8 cellular contexts compared by ENCODE assay signal in the genomic region with DNA sequence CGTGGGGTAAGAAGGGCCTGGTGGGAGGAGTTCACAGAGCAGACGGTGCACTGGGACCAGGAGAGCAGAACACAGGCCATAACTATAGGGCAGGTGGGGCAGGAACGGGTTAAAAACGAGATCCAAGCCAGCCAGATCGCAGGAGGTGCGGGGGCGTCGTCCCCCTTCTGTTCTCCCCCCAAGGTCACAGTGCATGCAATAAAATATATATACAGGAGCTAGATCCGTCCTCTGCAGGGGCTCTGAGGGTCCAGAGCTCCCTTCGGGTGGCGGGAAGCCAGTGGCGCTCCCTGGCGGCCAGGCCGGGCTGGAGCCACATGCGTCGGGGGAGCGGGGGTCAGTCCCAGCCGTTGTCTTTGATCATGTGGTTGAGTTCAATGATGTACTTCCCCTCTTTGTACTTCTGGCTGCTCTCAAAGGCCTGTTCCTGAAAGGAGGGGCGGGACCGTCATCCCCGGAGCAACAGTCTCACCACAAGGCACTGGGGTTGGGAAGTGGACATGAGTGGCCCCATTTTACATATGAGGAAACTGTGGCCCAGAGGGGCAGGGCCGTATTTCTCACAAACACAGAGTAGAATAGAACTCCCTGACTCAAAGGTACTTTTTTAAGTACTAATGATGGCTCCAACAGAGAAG. TPM values are rescaled to one million over a fixed set of nuclear protein-coding genes. Genes with fewer than 3 reads are reported as not detected.
DNase-seq lines count a peak whose midpoint lies in the region; ATAC-seq and TF ChIP-seq lines count a peak whose summit lies in the region.

No MANE protein-coding gene starts in this region.

- no peak for TF ChIP-seq EP300 in suprapubic skin (IDR thresholded peaks at IDR 0.05)

- intact Hi-C loops in activated T-helper 1 cell treated with anti-CD3 and anti-CD28 coated beads, Interleukin-12 subunit alpha, Interleukin-12 subunit beta, Interleukin-2, Interleukin-4 antibody, amounts not matched to agents 30 ng/mL and 10 ng/mL and 1 ng/mL, durations not matched to agents 14 hours and 24 hours and 36 hours (cut with micrococcal nuclease) = loop anchor here (1.0 to 5.0 kb wide), 5 partner anchors 16 to 315 kb away; a partner anchor contains a TSS
- intact Hi-C loops in natural killer cell (cut with micrococcal nuclease) = loop anchor here (1.0 kb wide), 1 partner anchor 28 kb away; no protein-coding TSS in a partner anchor

- peaks cover 7 to 13% (median 8%) of the 10 kb centered on the region in 5 donors for H3K9me3 Mint-ChIP-seq in CD8-positive, alpha-beta memory T cell
- H3K9me3 Mint-ChIP-seq in activated T-helper 1 cell treated with anti-CD3 and anti-CD28 coated beads, Interleukin-12 subunit alpha, Interleukin-12 subunit beta, Interleukin-2, Interleukin-4 antibody, amounts not matched to agents 30 ng/mL and 10 ng/mL and 1 ng/mL, durations not matched to agents 14 hours and 24 hours and 36 hours = peaks cover 8% of the 10 kb centered on the region
- H3K9me3 Mint-ChIP-seq in natural killer cell = peaks cover 0 to 1% of the 10 kb centered on the region in 2 donors

- H3K4me1 Mint-ChIP-seq in CD8-positive, alpha-beta memory T cell = peaks cover 38 to 52% (median 43%) of the 10 kb centered on the region in 3 donors
- H3K4me1 Mint-ChIP-seq in activated T-helper 1 cell treated with anti-CD3 and anti-CD28 coated beads, Interleukin-12 subunit alpha, Interleukin-12 subunit beta, Interleukin-2, Interleukin-4 antibody, amounts not matched to agents 30 ng/mL and 10 ng/mL and 1 ng/mL, durations not matched to agents 14 hours and 24 hours and 36 hours (ENCODE audit: low read depth) = peaks cover 56% of the 10 kb centered on the region
- H3K4me1 Mint-ChIP-seq in natural killer cell = peaks cover 28 to 47% of the 10 kb centered on the region in 2 donors

- peaks cover 12% of the 10 kb centered on the region for H3K9me3 ChIP-seq in CD8-positive, alpha-beta memory T cell (ENCODE audit: low read length)
- peaks cover 11% of the 10 kb centered on the region; the same call in 1 of the 2 replicates for H3K9me3 ChIP-seq in OCI-LY3 (ENCODE audit: insufficient read depth, low read length)
- H3K9me3 ChIP-seq in suprapubic skin = no peaks in the 10 kb centered on the region

- peaks cover 7 to 32% (median 15%) of the 10 kb centered on the region in 3 donors for H3K36me3 Mint-ChIP-seq in CD8-positive, alpha-beta memory T cell
- peaks cover 14% of the 10 kb centered on the region for H3K36me3 Mint-ChIP-seq in activated T-helper 1 cell treated with anti-CD3 and anti-CD28 coated beads, Interleukin-12 subunit alpha, Interleukin-12 subunit beta, Interleukin-2, Interleukin-4 antibody, amounts not matched to agents 30 ng/mL and 10 ng/mL and 1 ng/mL, durations not matched to agents 14 hours and 24 hours and 36 hours (ENCODE audit: low read depth)
- H3K36me3 Mint-ChIP-seq in natural killer cell = peaks cover 2% of the 10 kb centered on the region

- H3K4me1 ChIP-seq in CD8-positive, alpha-beta memory T cell (ENCODE audit: insufficient read depth, low read length) = peaks cover 63% of the 10 kb centered on the region
- H3K4me1 ChIP-seq in OCI-LY3 (ENCODE audit: low read length) (peaks cover 7% of the 10 kb centered on the region), suprapubic skin (peaks cover 70% of the 10 kb centered on the region)

- H3K9ac ChIP-seq in OCI-LY3 (ENCODE audit: low read length) = peak overlapping the region; percentile 100

- POLR2A ChIA-PET in CD8-positive, alpha-beta memory T cell (lab: Charles Lee) = interaction anchor here (0.5 to 7.8 kb wide), 10 partner anchors 16 to 368 kb away, joined by 3 to 89 read pairs (median 4); a partner anchor contains a TSS

- TF ChIP-seq POLR2A in suprapubic skin (IDR thresholded peaks at IDR 0.05) = no peak

- peak; percentile 47 to 72 (median 64) for DNase-seq in CD8-positive, alpha-beta memory T cell
- peak; percentile 65 for DNase-seq in activated T-helper 1 cell treated with anti-CD3 and anti-CD28 coated beads, Interleukin-12 subunit alpha, Interleukin-12 subunit beta, Interleukin-2, Interleukin-4 antibody, amounts not matched to agents 30 ng/mL and 10 ng/mL and 1 ng/mL, durations not matched to agents 14 hours and 24 hours and 36 hours (ENCODE audit: low spot score)
- DNase-seq in fibroblast of peridontal ligament (ENCODE audit: extremely low read depth) (peak; percentile 39), natural killer cell (peak; percentile 62), suprapubic skin (ENCODE audit: low spot score in 2 of 2) (peak; percentile 88 to 90)

- CTCF ChIA-PET in CD8-positive, alpha-beta memory T cell (lab: Charles Lee) = interaction anchor here (0.6 to 7.1 kb wide), 31 partner anchors 8 to 567 kb away, joined by 3 to 41 read pairs (median 5); a partner anchor contains a TSS

- ATAC-seq in GM19395 (IDR thresholded peaks at IDR 0.05; ENCODE audit: unreplicated experiment) (peak; percentile 50), HG03571 (IDR thresholded peaks at IDR 0.05; ENCODE audit: unreplicated experiment) (peak; percentile 40), natural killer cell (peak; percentile 16 to 59 (median 25))

- H2AFZ ChIP-seq in OCI-LY3 (ENCODE audit: low read depth, low read length) = peak overlapping the region; percentile 86

- H3K36me3 ChIP-seq in CD8-positive, alpha-beta memory T cell (ENCODE audit: insufficient read depth, low read length) = peaks cover 12% of the 10 kb centered on the region
- H3K36me3 ChIP-seq in OCI-LY3 (replicated peaks; ENCODE audit: low read depth, low read length) = peaks cover 4% of the 10 kb centered on the region
- peaks cover 12% of the 10 kb centered on the region for H3K36me3 ChIP-seq in suprapubic skin

- H3K79me2 ChIP-seq in OCI-LY3 (ENCODE audit: low read length) = no peaks in the 10 kb centered on the region

- 15% methylated on average over 18 of the region's 22 CpGs for WGBS in suprapubic skin

- peak overlapping the region; percentile 100 for H3K4me2 ChIP-seq in OCI-LY3 (ENCODE audit: low read length)

- peak; percentile 82 for TF ChIP-seq CTCF in OCI-LY3 (IDR thresholded peaks at IDR 0.05; ENCODE audit: low read depth, low read length)
- peak; percentile 24 for TF ChIP-seq CTCF in natural killer cell (IDR thresholded peaks at IDR 0.05)
- TF ChIP-seq CTCF in suprapubic skin (IDR thresholded peaks at IDR 0.05) = peak; percentile 33 to 64

- peak overlapping the region; percentile 86 for H3K4me3 ChIP-seq in CD8-positive, alpha-beta memory T cell (ENCODE audit: low read length)
- H3K4me3 ChIP-seq in OCI-LY3 (ENCODE audit: low read length) (peak overlapping the region; percentile 99), suprapubic skin (peak overlapping the region; percentile 67)

- peak overlapping the region; percentile 90 for H3K27ac ChIP-seq in CD8-positive, alpha-beta memory T cell (ENCODE audit: low read depth, low read length)
- H3K27ac ChIP-seq in OCI-LY3 (ENCODE audit: low read length) (peak overlapping the region; percentile 85), suprapubic skin (peak overlapping the region; percentile 82)

- no peaks in the 10 kb centered on the region for H4K20me1 ChIP-seq in OCI-LY3 (ENCODE audit: insufficient read depth, low read length)

- H3K4me3 Mint-ChIP-seq in CD8-positive, alpha-beta memory T cell = peak overlapping the region; percentile 81 to 94 (median 90)
- peak overlapping the region; percentile 88 for H3K4me3 Mint-ChIP-seq in activated T-helper 1 cell treated with anti-CD3 and anti-CD28 coated beads, Interleukin-12 subunit alpha, Interleukin-12 subunit beta, Interleukin-2, Interleukin-4 antibody, amounts not matched to agents 30 ng/mL and 10 ng/mL and 1 ng/mL, durations not matched to agents 14 hours and 24 hours and 36 hours
- H3K4me3 Mint-ChIP-seq in natural killer cell = peak overlapping the region; percentile 88

- no peaks in the 10 kb centered on the region for H3K27me3 Mint-ChIP-seq in CD8-positive, alpha-beta memory T cell
- no peaks in the 10 kb centered on the region for H3K27me3 Mint-ChIP-seq in activated T-helper 1 cell treated with anti-CD3 and anti-CD28 coated beads, Interleukin-12 subunit alpha, Interleukin-12 subunit beta, Interleukin-2, Interleukin-4 antibody, amounts not matched to agents 30 ng/mL and 10 ng/mL and 1 ng/mL, durations not matched to agents 14 hours and 24 hours and 36 hours (ENCODE audit: insufficient read depth)
- no peaks in the 10 kb centered on the region for H3K27me3 Mint-ChIP-seq in natural killer cell (ENCODE audit: low read depth in 2 of 2)

- no peaks in the 10 kb centered on the region for H3K27me3 ChIP-seq in CD8-positive, alpha-beta memory T cell (ENCODE audit: insufficient read depth, low read length, poor library complexity, severe bottlenecking)
- H3K27me3 ChIP-seq in OCI-LY3 (ENCODE audit: low read depth, low read length) (no peaks in the 10 kb centered on the region), suprapubic skin (no peaks in the 10 kb centered on the region)

- peak overlapping the region; percentile 82 to 98 (median 96) for H3K27ac Mint-ChIP-seq in CD8-positive, alpha-beta memory T cell
- H3K27ac Mint-ChIP-seq in activated T-helper 1 cell treated with anti-CD3 and anti-CD28 coated beads, Interleukin-12 subunit alpha, Interleukin-12 subunit beta, Interleukin-2, Interleukin-4 antibody, amounts not matched to agents 30 ng/mL and 10 ng/mL and 1 ng/mL, durations not matched to agents 14 hours and 24 hours and 36 hours = peak overlapping the region; percentile 90
- H3K27ac Mint-ChIP-seq in natural killer cell = peak overlapping the region; percentile 91 to 93

RNA-seq across cellular contexts. Expression of a gene that starts 0.8 kb away (rescaled TPM):
- under 1 TPM; 0.71 to 0.83 TPM for total RNA-seq in CD8-positive, alpha-beta memory T cell
- not detected for polyA plus RNA-seq in CD8-positive, alpha-beta memory T cell
- total RNA-seq in activated T-helper 1 cell treated with anti-CD3 and anti-CD28 coated beads, Interleukin-12 subunit alpha, Interleukin-12 subunit beta, Interleukin-2, Interleukin-4 antibody, amounts not matched to agents 30 ng/mL and 10 ng/mL and 1 ng/mL, durations not matched to agents 14 hours and 24 hours and 36 hours = 1.6 and 1.8 TPM in 2 replicates
- total RNA-seq in natural killer cell (1 to 10 TPM in 1 of 3 donors, under 1 TPM in 2; 0.91 to 1.1 (median 0.98) TPM), suprapubic skin (1 to 10 TPM; 2.7 to 7.6 (median 4.7) TPM)

RNA-seq across cellular contexts. Expression of a gene that starts 3.5 kb away (rescaled TPM):
- 10 to 100 TPM; 32.6 to 36.1 TPM for total RNA-seq in CD8-positive, alpha-beta memory T cell
- polyA plus RNA-seq in CD8-positive, alpha-beta memory T cell = 326 TPM
- total RNA-seq in activated T-helper 1 cell treated with anti-CD3 and anti-CD28 coated beads, Interleukin-12 subunit alpha, Interleukin-12 subunit beta, Interleukin-2, Interleukin-4 antibody, amounts not matched to agents 30 ng/mL and 10 ng/mL and 1 ng/mL, durations not matched to agents 14 hours and 24 hours and 36 hours = 14.5 and 15.1 TPM in 2 replicates
- total RNA-seq in natural killer cell (100 to 1,000 TPM; 148 to 177 (median 160) TPM), suprapubic skin (100 to 1,000 TPM; 138 to 197 (median 195) TPM)

RNA-seq across cellular contexts. Expression of a gene that starts 16.7 kb away (rescaled TPM):
- 100 to 1,000 TPM; 137 to 149 TPM for total RNA-seq in CD8-positive, alpha-beta memory T cell
- 201 TPM for polyA plus RNA-seq in CD8-positive, alpha-beta memory T cell
- total RNA-seq in activated T-helper 1 cell treated with anti-CD3 and anti-CD28 coated beads, Interleukin-12 subunit alpha, Interleukin-12 subunit beta, Interleukin-2, Interleukin-4 antibody, amounts not matched to agents 30 ng/mL and 10 ng/mL and 1 ng/mL, durations not matched to agents 14 hours and 24 hours and 36 hours = 133 and 147 TPM in 2 replicates
- total RNA-seq in natural killer cell = 100 to 1,000 TPM; 119 to 132 (median 130) TPM
- 10 to 100 TPM; 52.0 to 66.0 (median 61.2) TPM for total RNA-seq in suprapubic skin

RNA-seq across cellular contexts. Expression of a gene that starts 20.8 kb away (rescaled TPM):
- 1 to 10 TPM; 4.7 to 5.3 TPM for total RNA-seq in CD8-positive, alpha-beta memory T cell
- polyA plus RNA-seq in CD8-positive, alpha-beta memory T cell = not detected
- 4.3 and 6.3 TPM in 2 replicates for total RNA-seq in activated T-helper 1 cell treated with anti-CD3 and anti-CD28 coated beads, Interleukin-12 subunit alpha, Interleukin-12 subunit beta, Interleukin-2, Interleukin-4 antibody, amounts not matched to agents 30 ng/mL and 10 ng/mL and 1 ng/mL, durations not matched to agents 14 hours and 24 hours and 36 hours
- total RNA-seq in natural killer cell = 10 to 100 TPM in 1 of 3 donors, 1 to 10 TPM in 2; 5.3 to 14.7 (median 9.1) TPM
- total RNA-seq in suprapubic skin = 10 to 100 TPM in 3 of 4 donors, 1 to 10 TPM in 1; 8.7 to 40.0 (median 12.5) TPM

RNA-seq across cellular contexts. Expression of a gene that starts 26.9 kb away (rescaled TPM):
- total RNA-seq in CD8-positive, alpha-beta memory T cell = 1,000 to 10,000 TPM; 1,907 to 1,909 TPM
- polyA plus RNA-seq in CD8-positive, alpha-beta memory T cell = 1,157 TPM
- 1,715 and 1,718 TPM in 2 replicates for total RNA-seq in activated T-helper 1 cell treated with anti-CD3 and anti-CD28 coated beads, Interleukin-12 subunit alpha, Interleukin-12 subunit beta, Interleukin-2, Interleukin-4 antibody, amounts not matched to agents 30 ng/mL and 10 ng/mL and 1 ng/mL, durations not matched to agents 14 hours and 24 hours and 36 hours
- total RNA-seq in natural killer cell = 100 to 1,000 TPM; 412 to 544 (median 490) TPM
- 100 to 1,000 TPM; 794 to 967 (median 870) TPM for total RNA-seq in suprapubic skin

Comparison
In these comparisons a context has a peak if more than half of its experiments do, and no peak if none do; other contexts are left out.
1. Peak in every context shown above with its lines: DNase-seq, ATAC-seq, H3K4me3 ChIP-seq and H3K27ac ChIP-seq.
2. DNase-seq: peak in every context shown above with its lines; median percentile 89 in suprapubic skin; 65 in activated T-helper 1 cell treated with anti-CD3 and anti-CD28 coated beads, Interleukin-12 subunit alpha, Interleukin-12 subunit beta, Interleukin-2, Interleukin-4 antibody, amounts not matched to agents 30 ng/mL and 10 ng/mL and 1 ng/mL, durations not matched to agents 14 hours and 24 hours and 36 hours; 64 in CD8-positive, alpha-beta memory T cell; 62 in natural killer cell; 39 in fibroblast of peridontal ligament.
3. CTCF ChIP-seq: peak in every context shown above with its lines; median percentile 82 in OCI-LY3; 48 in suprapubic skin; 24 in natural killer cell.